ENCODE assay signal across 17 cellular contexts in genomic region chr13:73625562-73626339, GRCh38.
A peak's percentile ranks its signal among the peaks of the same experiment; 100 is the strongest.
DNase-seq lines count a peak whose midpoint lies in the region; ATAC-seq lines count a peak whose summit lies in the region.
"Had no signal": no experiment of that assay in that cellular context is flagged by ENCODE, and none has a peak within 500 bp of the region (broad histone marks: within the 10 kb centered on the region; RNA-seq: fewer than 3 reads in every experiment).

No MANE protein-coding gene starts in this region.

- H3K4me3 Mint-ChIP-seq in T-helper 17 cell = peak overlapping the region; percentile 25
- H3K4me3 Mint-ChIP-seq in stimulated activated naive CD8-positive, alpha-beta T cell treated with anti-CD3 and anti-CD28 coated beads, Interleukin-15, amount 100 ng/mL, for 72 hours = peak overlapping the region; percentile 26 to 55
- H3K4me3 Mint-ChIP-seq: activated B cell treated with CpG ODN at 0.5 μM for 24 hours, IgD-negative memory B cell had no signal

- peak overlapping the region; percentile 74 for H3K27ac Mint-ChIP-seq in T-helper 17 cell
- no peak overlapping the region for H3K27ac Mint-ChIP-seq in activated naive CD4-positive, alpha-beta T cell treated with anti-CD3 and anti-CD28 coated beads, Interleukin-2, amount 50 U/mL, for 72 hours
- peak overlapping the region in 1 of 2 donors; percentile 88 for H3K27ac Mint-ChIP-seq in stimulated activated naive CD8-positive, alpha-beta T cell treated with anti-CD3 and anti-CD28 coated beads, Interleukin-15, amount 100 ng/mL, for 72 hours
- H3K27ac Mint-ChIP-seq: activated B cell treated with CpG ODN at 0.5 μM for 24 hours, IgD-negative memory B cell had no signal

- H3K9me3 Mint-ChIP-seq in activated naive CD4-positive, alpha-beta T cell treated with anti-CD3 and anti-CD28 coated beads, Interleukin-2, amount 50 U/mL, for 72 hours = no peaks in the 10 kb centered on the region
- H3K9me3 Mint-ChIP-seq in stimulated activated naive CD8-positive, alpha-beta T cell treated with anti-CD3 and anti-CD28 coated beads, Interleukin-15, amount 100 ng/mL, for 72 hours = no peaks in the 10 kb centered on the region

- H3K36me3 Mint-ChIP-seq in T-helper 17 cell (ENCODE audit: low read depth) = no peaks in the 10 kb centered on the region
- H3K36me3 Mint-ChIP-seq in activated naive CD4-positive, alpha-beta T cell treated with anti-CD3 and anti-CD28 coated beads, Interleukin-2, amount 50 U/mL, for 72 hours = no peaks in the 10 kb centered on the region

- H3K27me3 Mint-ChIP-seq in T-helper 17 cell = no peaks in the 10 kb centered on the region
- H3K27me3 Mint-ChIP-seq in stimulated activated naive CD8-positive, alpha-beta T cell treated with anti-CD3 and anti-CD28 coated beads, Interleukin-15, amount 100 ng/mL, for 72 hours = no peaks in the 10 kb centered on the region
- H3K27me3 Mint-ChIP-seq: IgD-negative memory B cell had no signal

- DNase-seq in stimulated activated CD4-positive, alpha-beta T cell treated with anti-CD3 and anti-CD28 coated beads, Interleukin-4, amount 100 ng/mL, for 24 hours = peak; percentile 11
- DNase-seq in stimulated activated CD4-positive, alpha-beta T cell treated with anti-CD3 and anti-CD28 coated beads, Interleukin-2, amount 100 ng/mL, for 48 hours = no peak
- DNase-seq in T-helper 17 cell (no peak), SK-N-DZ (ENCODE audit: low spot score) (no peak)
- DNase-seq in activated naive CD4-positive, alpha-beta T cell treated with anti-CD3 and anti-CD28 coated beads, Interleukin-2, amount 50 U/mL, for 72 hours (ENCODE audit: low spot score in 2 of 2) = no peak
- peak in 1 of 2 donors; percentile 32 for DNase-seq in stimulated activated naive CD8-positive, alpha-beta T cell treated with anti-CD3 and anti-CD28 coated beads, Interleukin-15, amount 100 ng/mL, for 72 hours
- no peak for DNase-seq in effector CD4-positive, alpha-beta T cell
- DNase-seq: activated B cell treated with CpG ODN at 0.5 μM for 24 hours, colonic mucosa, heart right ventricle, NCI-H82, PC-3, SHP77 treated with DMSO at 0.1 percent for 48 hours, upper lobe of right lung had no signal

- peaks cover 23% of the 10 kb centered on the region for H3K4me1 Mint-ChIP-seq in T-helper 17 cell
- H3K4me1 Mint-ChIP-seq in stimulated activated naive CD8-positive, alpha-beta T cell treated with anti-CD3 and anti-CD28 coated beads, Interleukin-15, amount 100 ng/mL, for 72 hours = peaks cover 18% of the 10 kb centered on the region
- H3K4me1 Mint-ChIP-seq: activated B cell treated with CpG ODN at 0.5 μM for 24 hours had no signal

- ATAC-seq in T-helper 17 cell (peak; percentile 94), HG03039 (IDR thresholded peaks at IDR 0.05; ENCODE audit: unreplicated experiment) (no peak)
- peak; percentile 41 to 48 for ATAC-seq in activated naive CD4-positive, alpha-beta T cell treated with anti-CD3 and anti-CD28 coated beads, Interleukin-2, amount 50 U/mL, for 72 hours
- ATAC-seq in stimulated activated naive CD8-positive, alpha-beta T cell treated with anti-CD3 and anti-CD28 coated beads, Interleukin-15, amount 100 ng/mL, for 72 hours = peak; percentile 90
- ATAC-seq: heart right ventricle, PC-3, upper lobe of right lung had no signal

- H3K9me3 ChIP-seq in T-helper 17 cell (ENCODE audit: control insufficient read depth, low read length, poor library complexity, severe bottlenecking) = no peaks in the 10 kb centered on the region
- H3K9me3 ChIP-seq: colonic mucosa, heart right ventricle, right atrium auricular region, upper lobe of right lung had no signal
